27 cellular contexts compared by ENCODE assay signal in the genomic region with DNA sequence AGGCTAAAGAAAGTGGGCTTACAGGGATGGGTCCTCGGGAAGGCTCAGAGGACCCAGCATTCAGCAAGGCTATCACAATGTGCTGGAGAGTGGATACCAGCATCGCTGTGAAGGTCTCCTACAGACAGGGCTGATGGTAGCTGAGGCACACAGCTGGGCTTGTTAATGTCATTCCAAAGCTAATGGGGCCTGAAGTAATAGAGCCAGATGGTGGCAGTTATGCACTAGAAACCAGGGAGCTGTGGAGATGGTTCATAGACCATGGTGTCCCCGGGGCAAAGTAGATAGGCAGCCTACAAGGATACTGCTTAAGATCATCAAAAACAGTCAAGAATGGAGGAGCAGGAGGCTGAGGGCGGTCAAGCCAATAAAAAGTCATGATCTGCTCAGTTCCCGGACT. TPM values are rescaled to one million over a fixed set of nuclear protein-coding genes. Genes with fewer than 3 reads are reported as not detected.
"Had no signal": no experiment of that assay in that cellular context is flagged by ENCODE, and none has a peak within 500 bp of the region (broad histone marks: within the 10 kb centered on the region; RNA-seq: fewer than 3 reads in every experiment).

No MANE protein-coding gene starts in this region.

- H3K4me2 ChIP-seq: hepatocyte had no signal

- H3K36me3 ChIP-seq: colonic mucosa, gastrocnemius medialis, suprapubic skin, tibial artery had no signal

- H2AFZ ChIP-seq: hepatocyte, parathyroid adenoma had no signal

- DNase-seq: activated CD4-positive, alpha-beta T cell treated with anti-CD3 and anti-CD28 coated beads for 36 hours; activated CD4-positive, CD25-positive, alpha-beta regulatory T cell; activated naive CD4-positive, alpha-beta T cell treated with Interleukin-2 at 50 U/mL for 16 hours; activated T-cell treated with anti-CD3 and anti-CD28 coated beads for 4 hours; activated T-cell treated with anti-CD3 and anti-CD28 coated beads, Interleukin-2, amount 50 U/mL, for 72 hours; anterior cingulate cortex; colonic mucosa; effector CD8-positive, alpha-beta T cell; gastrocnemius medialis; kidney; left colon; naive B cell; occipital lobe; right cardiac atrium; stimulated activated CD4-positive, alpha-beta T cell treated with anti-CD3 and anti-CD28 coated beads, Interleukin-15, amount 100 ng/mL, for 24 hours; stimulated activated CD4-positive, alpha-beta T cell treated with anti-CD3 and anti-CD28 coated beads, Interleukin-2, amount 100 ng/mL, for 24 hours; stimulated activated naive B cell treated with anti-CD40 and anti-IgM and Interleukin-4, amounts not matched to agents 10 μg/mL and 1 μg/mL and 100 μg/mL, for 72 hours; tibial artery had no signal

- H3K4me1 ChIP-seq: colonic mucosa, gastrocnemius medialis, parathyroid adenoma, suprapubic skin, tibial artery had no signal

- H3K9me3 ChIP-seq: colonic mucosa, gastrocnemius medialis, suprapubic skin had no signal

- H3K4me1 Mint-ChIP-seq: activated CD4-positive, alpha-beta T cell treated with anti-CD3 and anti-CD28 coated beads for 36 hours; naive B cell; neural crest cell had no signal

- FAIRE-seq: endometrium, kidney had no signal

- H3K4me3 Mint-ChIP-seq: activated CD4-positive, alpha-beta T cell treated with anti-CD3 and anti-CD28 coated beads for 36 hours; activated naive CD8-positive, alpha-beta T cell; activated T-cell treated with anti-CD3 and anti-CD28 coated beads, Interleukin-2, amount 50 U/mL, for 72 hours; mesothelial cell of epicardium; naive B cell; neural crest cell; stimulated activated naive B cell treated with anti-CD40 and anti-IgM and Interleukin-4, amounts not matched to agents 10 μg/mL and 1 μg/mL and 100 μg/mL, for 72 hours had no signal

- H3K27ac ChIP-seq: colonic mucosa, epithelial cell of prostate, gastrocnemius medialis, hepatocyte, parathyroid adenoma, suprapubic skin, tibial artery had no signal

- H3K36me3 Mint-ChIP-seq: activated naive CD8-positive, alpha-beta T cell; stimulated activated naive B cell treated with anti-CD40 and anti-IgM and Interleukin-4, amounts not matched to agents 10 μg/mL and 1 μg/mL and 100 μg/mL, for 72 hours had no signal

- H3K79me2 ChIP-seq: hepatocyte, parathyroid adenoma had no signal

- H3K27me3 ChIP-seq: colonic mucosa, gastrocnemius medialis, hepatocyte, suprapubic skin, tibial artery had no signal

- H3K9ac ChIP-seq: parathyroid adenoma had no signal

- H3K4me3 ChIP-seq: colonic mucosa, gastrocnemius medialis, hepatocyte, suprapubic skin, tibial artery had no signal

- H3K27me3 Mint-ChIP-seq: activated CD4-positive, alpha-beta T cell treated with anti-CD3 and anti-CD28 coated beads for 36 hours had no signal

- H3K27ac Mint-ChIP-seq: activated CD4-positive, alpha-beta T cell treated with anti-CD3 and anti-CD28 coated beads for 36 hours; activated naive CD8-positive, alpha-beta T cell; activated T-cell treated with anti-CD3 and anti-CD28 coated beads, Interleukin-2, amount 50 U/mL, for 72 hours; mesothelial cell of epicardium; stimulated activated naive B cell treated with anti-CD40 and anti-IgM and Interleukin-4, amounts not matched to agents 10 μg/mL and 1 μg/mL and 100 μg/mL, for 72 hours had no signal

- ATAC-seq: activated CD4-positive, alpha-beta T cell treated with anti-CD3 and anti-CD28 coated beads for 36 hours; activated T-cell treated with anti-CD3 and anti-CD28 coated beads, Interleukin-2, amount 50 U/mL, for 72 hours; gastrocnemius medialis; left colon; right cardiac atrium; stimulated activated naive B cell treated with anti-CD40 and anti-IgM and Interleukin-4, amounts not matched to agents 10 μg/mL and 1 μg/mL and 100 μg/mL, for 72 hours had no signal

RNA-seq across cellular contexts. Expression of gene BOC, which starts 24.8 kb away (rescaled TPM):
- total RNA-seq: dermis microvascular lymphatic vessel endothelial cell had no signal
